Comparison of ENCODE assay signal across 26 cellular contexts in genomic region chrX:23394421-23394820, GRCh38. TPM values are rescaled to one million over a fixed set of nuclear protein-coding genes. Genes with fewer than 3 reads are reported as not detected.
DNase-seq lines count a peak whose midpoint lies in the region; ATAC-seq and TF ChIP-seq lines count a peak whose summit lies in the region.
"Had no signal": no experiment of that assay in that cellular context is flagged by ENCODE, and none has a peak within 500 bp of the region (broad histone marks: within the 10 kb centered on the region; RNA-seq: fewer than 3 reads in every experiment).

No MANE protein-coding gene starts in this region.

- ATAC-seq in left lung (peak; percentile 61), GM21447 (IDR thresholded peaks at IDR 0.05; ENCODE audit: unreplicated experiment) (no peak)
- ATAC-seq: activated T-cell treated with anti-CD3 and anti-CD28 coated beads, Interleukin-2, amount 50 U/mL, for 4 hours; left lobe of liver; naive thymus-derived CD4-positive, alpha-beta T cell; Panc1; psoas muscle; WTC11 had no signal

- intact Hi-C loops in left lung (cut with DNase I) = no loop called here
- intact Hi-C loops in ascending aorta (cut with DNase I) = no loop called here

- H3K4me3 ChIP-seq in astrocyte of the spinal cord (ENCODE audit: low read depth, low read length) = no peak overlapping the region
- no peak overlapping the region for H3K4me3 ChIP-seq in left lung
- no peak overlapping the region for H3K4me3 ChIP-seq in ascending aorta
- H3K4me3 ChIP-seq in H7 (ENCODE audit: insufficient read depth, low read depth, low read length) = no peak overlapping the region
- H3K4me3 ChIP-seq: BLaER1 treated with 17β-estradiol and CSF1 and Interleukin-3, amounts not matched to agents 10 nM and 100 nM; breast epithelium; psoas muscle; uterus had no signal

- H3K27me3 ChIP-seq in left lung (no peaks in the 10 kb centered on the region), ascending aorta (no peaks in the 10 kb centered on the region), H7 (ENCODE audit: control insufficient read depth, insufficient read depth, low read length) (no peaks in the 10 kb centered on the region)
- H3K27me3 ChIP-seq: BLaER1 treated with 17β-estradiol and CSF1 and Interleukin-3, amounts not matched to agents 10 nM and 100 nM; uterus had no signal

- H3K4me1 ChIP-seq in left lung = no peaks in the 10 kb centered on the region
- H3K4me1 ChIP-seq in ascending aorta = no peaks in the 10 kb centered on the region
- H3K4me1 ChIP-seq: BLaER1 treated with 17β-estradiol and CSF1 and Interleukin-3, amounts not matched to agents 10 nM and 100 nM; breast epithelium; psoas muscle; uterus had no signal

- H3K9me3 ChIP-seq in left lung (no peaks in the 10 kb centered on the region), ascending aorta (no peaks in the 10 kb centered on the region)
- H3K9me3 ChIP-seq: BLaER1 treated with 17β-estradiol and CSF1 and Interleukin-3, amounts not matched to agents 10 nM and 100 nM; breast epithelium; psoas muscle; uterus had no signal

- in situ Hi-C loops in astrocyte of the spinal cord (cut with HindIII; ENCODE audit: low sequenced_read_pairs) = no loop called here

- H3K27ac ChIP-seq in left lung = no peak overlapping the region
- no peak overlapping the region for H3K27ac ChIP-seq in ascending aorta
- H3K27ac ChIP-seq: BLaER1 treated with 17β-estradiol and CSF1 and Interleukin-3, amounts not matched to agents 10 nM and 100 nM; breast epithelium; psoas muscle; uterus had no signal

- DNase-seq in DMS53 treated with DMSO at 0.1 percent for 48 hours (lab: John Stamatoyannopoulos, UW; ENCODE audit: unreplicated experiment) (peak; percentile 10), astrocyte of the spinal cord (ENCODE audit: low read depth, low spot score) (peak; percentile 2), left lung (no peak), ascending aorta (ENCODE audit: low spot score in 2 of 2) (no peak), H7 (no peak), midbrain (lab: John Stamatoyannopoulos, UW) (no peak)
- DNase-seq: activated CD4-positive, alpha-beta T cell treated with anti-CD3 and anti-CD28 coated beads, Interleukin-2, amount 50 U/mL, for 1 hour; activated gamma-delta T cell treated with Interleukin-2 at 50 U/mL for 16 hours; activated T-cell treated with anti-CD3 and anti-CD28 coated beads, Interleukin-2, amount 50 U/mL, for 4 hours; effector CD8-positive, alpha-beta T cell; erythroblast; HCEC 1CT; naive thymus-derived CD4-positive, alpha-beta T cell; NCI-H1417; psoas muscle; stimulated activated naive CD4-positive, alpha-beta T cell; SW 1271; uterus had no signal

- no peak for TF ChIP-seq EP300 in Ishikawa (IDR thresholded peaks at IDR 0.05; ENCODE audit: borderline replicate concordance)

- H3K36me3 ChIP-seq in left lung = no peaks in the 10 kb centered on the region
- H3K36me3 ChIP-seq in ascending aorta = no peaks in the 10 kb centered on the region
- H3K36me3 ChIP-seq in H7 (replicated peaks; ENCODE audit: control insufficient read depth, insufficient read depth, low read length) = no peaks in the 10 kb centered on the region
- H3K36me3 ChIP-seq: BLaER1 treated with 17β-estradiol and CSF1 and Interleukin-3, amounts not matched to agents 10 nM and 100 nM; breast epithelium; uterus had no signal

- no peak for TF ChIP-seq RAD21 in Ishikawa (IDR thresholded peaks at IDR 0.05; ENCODE audit: low read depth)

- no peak for TF ChIP-seq CTCF in astrocyte of the spinal cord (IDR thresholded peaks at IDR 0.05; ENCODE audit: low read depth, low read length)
- TF ChIP-seq CTCF in left lung (IDR thresholded peaks at IDR 0.05) = no peak
- no peak for TF ChIP-seq CTCF in ascending aorta (IDR thresholded peaks at IDR 0.05)

TF ChIP-seq in Ishikawa, 13 proteins besides CTCF, POLR2A, EP300 and RAD21:
- TF ChIP-seq NFIC (IDR thresholded peaks at IDR 0.05) = peak; percentile 30; the same call in 1 of the 2 replicates
- TF ChIP-seq EGR1 (IDR thresholded peaks at IDR 0.05) = no peak
TF ChIP-seq in Ishikawa: peak in this region for 1.

RNA-seq across cellular contexts. Expression of gene PTCHD1, which starts 59.8 kb away (rescaled TPM):
- under 1 TPM; 0.35 to 0.81 TPM for total RNA-seq in left lung
- 2.8 TPM for total RNA-seq in ascending aorta
- 4.3 and 5.7 TPM in 2 replicates for total RNA-seq in H7 (2014; rRNA removed; shearing (Covaris generic))
- total RNA-seq: activated T-cell treated with anti-CD3 and anti-CD28 coated beads, Interleukin-2, amount 50 U/mL, for 4 hours; fibroblast of villous mesenchyme; naive thymus-derived CD4-positive, alpha-beta T cell had no signal

Comparison
In these comparisons a context has a peak if more than half of its experiments do, and no peak if none do; other contexts are left out.
1. DNase-seq: peak in DMS53 treated with DMSO at 0.1 percent for 48 hours (single experiment) and astrocyte of the spinal cord (single experiment); none in left lung (0 of 2), ascending aorta (0 of 2), H7 (single experiment) and midbrain (single experiment).